8 cellular contexts compared by ENCODE assay signal in genomic region chr19:1093811-1094553, GRCh38. TPM values are rescaled to one million over a fixed set of nuclear protein-coding genes. Genes with fewer than 3 reads are reported as not detected.
DNase-seq lines count a peak whose midpoint lies in the region; ATAC-seq and TF ChIP-seq lines count a peak whose summit lies in the region.

No MANE protein-coding gene starts in this region.

- peak overlapping the region; percentile 72 for H3K27ac ChIP-seq in DND-41 (ENCODE audit: low read length)
- H3K27ac ChIP-seq in RWPE1 = peak overlapping the region; percentile 79
- peak overlapping the region; percentile 73 for H3K27ac ChIP-seq in fibroblast of lung (ENCODE audit: insufficient read depth, low read length)
- H3K27ac ChIP-seq in parathyroid adenoma = no peak overlapping the region

- peak overlapping the region; percentile 91 for H3K9ac ChIP-seq in DND-41 (ENCODE audit: low read depth, low read length)
- peak overlapping the region; percentile 86 for H3K9ac ChIP-seq in fibroblast of lung (ENCODE audit: insufficient read depth, low read length)
- peak overlapping the region; percentile 94 for H3K9ac ChIP-seq in parathyroid adenoma

- DNase-seq in DND-41 = no peak
- no peak for DNase-seq in RWPE1 (ENCODE audit: low spot score)
- no peak for DNase-seq in fibroblast of lung (ENCODE audit: low read depth in 2 of 2)
- DNase-seq in DMS79 treated with DMSO at 0.1 percent for 48 hours (lab: John Stamatoyannopoulos, UW) = no peak
- DNase-seq in GM03348 (ENCODE audit: low spot score) = no peak
- DNase-seq in SIG-M5 (lab: John Stamatoyannopoulos, UW) = no peak
- DNase-seq in EL = no peak

- H4K20me1 ChIP-seq in DND-41 (ENCODE audit: insufficient read depth, low read length) (peaks cover 36% of the 10 kb centered on the region), fibroblast of lung (ENCODE audit: control insufficient read depth, extremely low read depth, insufficient read depth, low read length) (no peaks in the 10 kb centered on the region)

- H3K4me2 ChIP-seq in DND-41 (ENCODE audit: insufficient read depth, low read length) = peak overlapping the region; percentile 99
- H3K4me2 ChIP-seq in fibroblast of lung (ENCODE audit: extremely low read depth, insufficient read depth, low read length) = peak overlapping the region; percentile 74
- peak overlapping the region; percentile 90 for H3K4me2 ChIP-seq in parathyroid adenoma (ENCODE audit: low read length)

- no peaks in the 10 kb centered on the region for H3K9me3 ChIP-seq in DND-41 (ENCODE audit: insufficient read depth, low read length, severe bottlenecking)
- no peaks in the 10 kb centered on the region for H3K9me3 ChIP-seq in fibroblast of lung (ENCODE audit: control insufficient read depth, insufficient read depth, low read depth, low read length)
- no peaks in the 10 kb centered on the region for H3K9me3 ChIP-seq in parathyroid adenoma (ENCODE audit: control insufficient read depth, low read length)

- POLR2A ChIA-PET in RWPE1 (lab: Yijun Ruan, JAX; ENCODE audit: low non-redundant PET) = no interaction called here

- H3K36me3 ChIP-seq in DND-41 (ENCODE audit: insufficient read depth, low read length) (peaks cover 43% of the 10 kb centered on the region), fibroblast of lung (ENCODE audit: control insufficient read depth, insufficient read depth, low read length) (peaks cover 15% of the 10 kb centered on the region), parathyroid adenoma (ENCODE audit: control insufficient read depth, insufficient read depth, low read length) (no peaks in the 10 kb centered on the region)

- H3K4me3 ChIP-seq in DND-41 (ENCODE audit: low read depth in 1 of 2, low read length in 2 of 2) (peak overlapping the region; percentile 98 to 99), fibroblast of lung (replicated peaks in 1 of 4; ENCODE audit: control extremely low read depth in 1 of 4, insufficient read depth in 1 of 4, low read depth in 3 of 4, low read length in 4 of 4) (peak overlapping the region; percentile 71 to 91 (median 84)), parathyroid adenoma (ENCODE audit: low read depth, low read length) (peak overlapping the region; percentile 91)

- CTCF ChIA-PET in RWPE1 (lab: Yijun Ruan, JAX) = interaction anchor here (0.6 kb wide), 1 partner anchor 17 kb away, joined by 9 read pairs; no protein-coding TSS in a partner anchor

- no peak for TF ChIP-seq CTCF in DND-41 (IDR thresholded peaks at IDR 0.05; ENCODE audit: borderline replicate concordance, extremely low read depth, low read length, poor library complexity, severe bottlenecking)
- no peak for TF ChIP-seq CTCF in RWPE1 (conservative IDR thresholded peaks at IDR 0.05; ENCODE audit: low read depth)
- no peak for TF ChIP-seq CTCF in fibroblast of lung (conservative IDR thresholded peaks at IDR 0.05 in 1 of 2, IDR thresholded peaks at IDR 0.05 in 1 of 2; ENCODE audit: low read depth in 1 of 2, low read length in 2 of 2)
- TF ChIP-seq CTCF in parathyroid adenoma (IDR thresholded peaks at IDR 0.05) = no peak

- H3K4me1 ChIP-seq in DND-41 (ENCODE audit: insufficient read depth, low read length) (peaks cover 26% of the 10 kb centered on the region), fibroblast of lung (ENCODE audit: control insufficient read depth, extremely low read depth, insufficient read depth, low read length) (peaks cover 7% of the 10 kb centered on the region), parathyroid adenoma (peaks cover 12% of the 10 kb centered on the region)

- ATAC-seq in DND-41 (ENCODE audit: insufficient read depth, low read depth) = no peak

- peaks cover 38% of the 10 kb centered on the region for H3K79me2 ChIP-seq in DND-41 (ENCODE audit: insufficient read depth, low read length)
- peaks cover 27% of the 10 kb centered on the region for H3K79me2 ChIP-seq in fibroblast of lung (ENCODE audit: control insufficient read depth, insufficient read depth, low read length)
- H3K79me2 ChIP-seq in parathyroid adenoma = peaks cover 25% of the 10 kb centered on the region

- H3K27me3 ChIP-seq in DND-41 (ENCODE audit: insufficient read depth, low read length, poor library complexity) (no peaks in the 10 kb centered on the region), fibroblast of lung (ENCODE audit: control insufficient read depth, insufficient read depth, low read length) (no peaks in the 10 kb centered on the region), parathyroid adenoma (ENCODE audit: control insufficient read depth, insufficient read depth, low read length) (no peaks in the 10 kb centered on the region)

- H2AFZ ChIP-seq in DND-41 (ENCODE audit: low read depth, low read length) = no peak overlapping the region
- H2AFZ ChIP-seq in fibroblast of lung (ENCODE audit: low read length) = no peak overlapping the region
- no peak overlapping the region for H2AFZ ChIP-seq in parathyroid adenoma

RNA-seq across cellular contexts. Expression of gene POLR2E, which starts 1.2 kb away (rescaled TPM):
- 55.2 and 55.5 TPM in 2 replicates for total RNA-seq in fibroblast of lung
- polyA plus RNA-seq in fibroblast of lung = 130 and 214 TPM in 2 replicates
- polyA plus RNA-seq in fibroblast of lung (2012) = 267 and 396 TPM in 2 replicates
- 169 and 202 TPM in 2 replicates for polyA minus RNA-seq in fibroblast of lung (ENCODE audit: low replicate concordance)

RNA-seq across cellular contexts. Expression of gene GPX4, which starts 9.8 kb away (rescaled TPM):
- 428 and 430 TPM in 2 replicates for total RNA-seq in fibroblast of lung
- 325 and 473 TPM in 2 replicates for polyA plus RNA-seq in fibroblast of lung
- polyA plus RNA-seq in fibroblast of lung (2012) = 392 and 625 TPM in 2 replicates
- 298 and 306 TPM in 2 replicates for polyA minus RNA-seq in fibroblast of lung (ENCODE audit: low replicate concordance)

RNA-seq across cellular contexts. Expression of gene ARHGAP45, which starts 27.0 kb away (rescaled TPM):
- total RNA-seq in fibroblast of lung = 0.77 and 1.8 TPM in 2 replicates
- 0.42 and 0.78 TPM in 2 replicates for polyA plus RNA-seq in fibroblast of lung
- 3.3 and 7.8 TPM in 2 replicates for polyA plus RNA-seq in fibroblast of lung (2012)
- polyA minus RNA-seq in fibroblast of lung (ENCODE audit: low replicate concordance) = 0.67 and 0.90 TPM in 2 replicates

RNA-seq across cellular contexts. Expression of gene ABCA7, which starts 54.1 kb away (rescaled TPM):
- total RNA-seq in fibroblast of lung = 2.3 and 9.7 TPM in 2 replicates
- 2.2 and 2.3 TPM in 2 replicates for polyA plus RNA-seq in fibroblast of lung
- 3.8 and 10.5 TPM in 2 replicates for polyA plus RNA-seq in fibroblast of lung (2012)
- 2.9 and 17.4 TPM in 2 replicates for polyA minus RNA-seq in fibroblast of lung (ENCODE audit: low replicate concordance)
